19 cellular contexts compared by ENCODE assay signal in genomic region chr20:53202781-53203180, GRCh38.
DNase-seq lines count a peak whose midpoint lies in the region; ATAC-seq and TF ChIP-seq lines count a peak whose summit lies in the region.
"Had no signal": no experiment of that assay in that cellular context is flagged by ENCODE, and none has a peak within 500 bp of the region (broad histone marks: within the 10 kb centered on the region; RNA-seq: fewer than 3 reads in every experiment).

No MANE protein-coding gene starts in this region.

- POLR2A ChIA-PET in activated CD8-positive, alpha-beta T cell treated with anti-CD3 and anti-CD28 coated beads for 36 hours (lab: Charles Lee), result no interaction called here
- POLR2A ChIA-PET in activated CD8-positive, alpha-beta T cell treated with anti-CD3 and anti-CD28 coated beads, Interleukin-2, amount 10 ng/mL, durations not matched to agents 7 days and 5 days (lab: Charles Lee), result no interaction called here
- POLR2A ChIA-PET in RWPE1 (lab: Yijun Ruan, JAX; ENCODE audit: low non-redundant PET), result no interaction called here

- no peaks in the 10 kb centered on the region for H3K9me3 Mint-ChIP-seq in activated CD8-positive, alpha-beta T cell treated with anti-CD3 and anti-CD28 coated beads for 36 hours
- H3K9me3 Mint-ChIP-seq in activated CD8-positive, alpha-beta T cell treated with anti-CD3 and anti-CD28 coated beads, Interleukin-2, amount 10 ng/mL, durations not matched to agents 7 days and 5 days (ENCODE audit: insufficient read depth), result no peaks in the 10 kb centered on the region
- H3K9me3 Mint-ChIP-seq: CD4-positive, alpha-beta T cell; type B pancreatic cell had no signal

- H3K27ac Mint-ChIP-seq in activated CD8-positive, alpha-beta T cell treated with anti-CD3 and anti-CD28 coated beads for 36 hours, result no peak overlapping the region
- H3K27ac Mint-ChIP-seq in activated CD8-positive, alpha-beta T cell treated with anti-CD3 and anti-CD28 coated beads, Interleukin-2, amount 10 ng/mL, durations not matched to agents 7 days and 5 days, result no peak overlapping the region
- H3K27ac Mint-ChIP-seq: CD4-positive, alpha-beta T cell; type B pancreatic cell had no signal

- peak; percentile 51 for ATAC-seq in activated CD8-positive, alpha-beta T cell treated with anti-CD3 and anti-CD28 coated beads for 36 hours
- no peak for ATAC-seq in activated CD8-positive, alpha-beta T cell treated with anti-CD3 and anti-CD28 coated beads, Interleukin-2, amount 10 ng/mL, durations not matched to agents 7 days and 5 days
- ATAC-seq in left cardiac atrium, result no peak
- no peak for ATAC-seq in GM18517 (IDR thresholded peaks at IDR 0.05; ENCODE audit: unreplicated experiment)
- ATAC-seq in HG02798 (IDR thresholded peaks at IDR 0.05; ENCODE audit: poor library complexity, unreplicated experiment), result no peak
- ATAC-seq: Panc1 had no signal

- H3K27ac ChIP-seq in RWPE1, result no peak overlapping the region
- H3K27ac ChIP-seq: adrenal gland had no signal

- H3K27me3 Mint-ChIP-seq in activated CD8-positive, alpha-beta T cell treated with anti-CD3 and anti-CD28 coated beads for 36 hours, result peaks cover 5% of the 10 kb centered on the region
- no peaks in the 10 kb centered on the region for H3K27me3 Mint-ChIP-seq in activated CD8-positive, alpha-beta T cell treated with anti-CD3 and anti-CD28 coated beads, Interleukin-2, amount 10 ng/mL, durations not matched to agents 7 days and 5 days (ENCODE audit: low read depth)
- H3K27me3 Mint-ChIP-seq: CD4-positive, alpha-beta T cell had no signal

- no peak overlapping the region for H3K4me3 Mint-ChIP-seq in activated CD8-positive, alpha-beta T cell treated with anti-CD3 and anti-CD28 coated beads for 36 hours
- no peak overlapping the region for H3K4me3 Mint-ChIP-seq in activated CD8-positive, alpha-beta T cell treated with anti-CD3 and anti-CD28 coated beads, Interleukin-2, amount 10 ng/mL, durations not matched to agents 7 days and 5 days
- H3K4me3 Mint-ChIP-seq: CD4-positive, alpha-beta T cell; type B pancreatic cell had no signal

- CTCF ChIA-PET in activated CD8-positive, alpha-beta T cell treated with anti-CD3 and anti-CD28 coated beads for 36 hours (lab: Charles Lee), result interaction anchor here (1.0 to 1.6 kb wide), 2 partner anchors 13 to 17 kb away, joined by 3 to 6 read pairs; no protein-coding TSS in a partner anchor
- CTCF ChIA-PET in activated CD8-positive, alpha-beta T cell treated with anti-CD3 and anti-CD28 coated beads, Interleukin-2, amount 10 ng/mL, durations not matched to agents 7 days and 5 days (lab: Charles Lee), result interaction anchor here (0.6 to 1.5 kb wide), 3 partner anchors 15 to 902 kb away, joined by 3 read pairs; no protein-coding TSS in a partner anchor
- CTCF ChIA-PET in RWPE1 (lab: Yijun Ruan, JAX), result interaction anchor here (1.1 kb wide), 1 partner anchor 664 kb away, joined by 3 read pairs; no protein-coding TSS in a partner anchor

- intact Hi-C loops in activated CD8-positive, alpha-beta T cell treated with anti-CD3 and anti-CD28 coated beads for 36 hours (cut with micrococcal nuclease), result no loop called here
- intact Hi-C loops in left cardiac atrium (cut with DNase I), result no loop called here

- no peak for TF ChIP-seq CTCF in activated CD8-positive, alpha-beta T cell treated with anti-CD3 and anti-CD28 coated beads for 36 hours (IDR thresholded peaks at IDR 0.05)
- no peak for TF ChIP-seq CTCF in RWPE1 (conservative IDR thresholded peaks at IDR 0.05; ENCODE audit: low read depth)

- peaks cover under 1% of the 10 kb centered on the region for H3K4me1 Mint-ChIP-seq in activated CD8-positive, alpha-beta T cell treated with anti-CD3 and anti-CD28 coated beads for 36 hours (ENCODE audit: low read depth)
- H3K4me1 Mint-ChIP-seq in activated CD8-positive, alpha-beta T cell treated with anti-CD3 and anti-CD28 coated beads, Interleukin-2, amount 10 ng/mL, durations not matched to agents 7 days and 5 days (ENCODE audit: low read depth), result peaks cover under 1% of the 10 kb centered on the region

- no peak for DNase-seq in activated CD8-positive, alpha-beta T cell treated with anti-CD3 and anti-CD28 coated beads for 36 hours
- no peak for DNase-seq in activated CD8-positive, alpha-beta T cell treated with anti-CD3 and anti-CD28 coated beads, Interleukin-2, amount 10 ng/mL, durations not matched to agents 7 days and 5 days
- DNase-seq in GM03348 (ENCODE audit: low spot score) (peak; percentile 47), RWPE1 (ENCODE audit: low spot score) (peak; percentile 23), islet precursor cell (peak; percentile 9), left cardiac atrium (no peak)
- DNase-seq: activated CD4-positive, alpha-beta T cell treated with anti-CD3 and anti-CD28 coated beads, Interleukin-2, amount 50 U/mL, for 4 hours; activated T-cell treated with anti-CD3 and anti-CD28 coated beads, Interleukin-2, amount 50 U/mL, for 48 hours; CD4-positive, alpha-beta T cell; central memory CD4-positive, alpha-beta T cell; DMS79; glutamatergic neuron; NCI-H1694 treated with DMSO at 0.1 percent for 48 hours; stimulated activated naive CD4-positive, alpha-beta T cell treated with Interleukin-2 at 50 U/mL for 16 hours had no signal

- no peaks in the 10 kb centered on the region for H3K36me3 Mint-ChIP-seq in activated CD8-positive, alpha-beta T cell treated with anti-CD3 and anti-CD28 coated beads for 36 hours (ENCODE audit: low read depth)
- H3K36me3 Mint-ChIP-seq in activated CD8-positive, alpha-beta T cell treated with anti-CD3 and anti-CD28 coated beads, Interleukin-2, amount 10 ng/mL, durations not matched to agents 7 days and 5 days (ENCODE audit: low read depth), result no peaks in the 10 kb centered on the region

Comparison
In these comparisons a context has a peak if more than half of its experiments do, and no peak if none do; other contexts are left out.
1. DNase-seq: peak in GM03348 (single experiment), RWPE1 (single experiment) and islet precursor cell (single experiment); none in activated CD8-positive, alpha-beta T cell treated with anti-CD3 and anti-CD28 coated beads for 36 hours (single experiment), activated CD8-positive, alpha-beta T cell treated with anti-CD3 and anti-CD28 coated beads, Interleukin-2, amount 10 ng/mL, durations not matched to agents 7 days and 5 days (single experiment) and left cardiac atrium (single experiment).